Comparison of ENCODE assay signal across 9 cellular contexts in genomic region chr20:45469336-45470261, GRCh38. TPM values are rescaled to one million over a fixed set of nuclear protein-coding genes. Genes with fewer than 3 reads are reported as not detected.
DNase-seq lines count a peak whose midpoint lies in the region; ATAC-seq, FAIRE-seq and TF ChIP-seq lines count a peak whose summit lies in the region.
"Had no signal": no experiment of that assay in that cellular context is flagged by ENCODE, and none has a peak within 500 bp of the region (broad histone marks: within the 10 kb centered on the region; RNA-seq: fewer than 3 reads in every experiment).

WFDC2 (plus strand) TSS chr20:45469753; CDS start chr20:45469782, 29 bp downstream.

- peak within 1 kb of the TSS; percentile 24 for H3K4me3 ChIP-seq in HAP-1
- peak within 1 kb of the TSS; percentile 72 for H3K4me3 ChIP-seq in iPS-11a (ENCODE audit: low read depth, low read length)
- H3K4me3 ChIP-seq in skeletal muscle cell (ENCODE audit: low read depth, low read length), result peak within 1 kb of the TSS; percentile 46

- peaks cover 42% of the 10 kb centered on the region for H3K27me3 Mint-ChIP-seq in activated CD8-positive, alpha-beta T cell treated with anti-CD3 and anti-CD28 coated beads, Interleukin-2, amount 10 ng/mL, durations not matched to agents 7 days and 5 days (ENCODE audit: low read depth)

- peak; percentile 36 for DNase-seq in ACHN
- no peak for DNase-seq in HAP-1 (ENCODE audit: low spot score in 2 of 2)
- no peak for DNase-seq in activated CD8-positive, alpha-beta T cell treated with anti-CD3 and anti-CD28 coated beads, Interleukin-2, amount 10 ng/mL, durations not matched to agents 7 days and 5 days
- no peak for DNase-seq in skeletal muscle cell (ENCODE audit: low read depth)
- DNase-seq in GM12892 (ENCODE audit: insufficient read length), result no peak
- no peak for DNase-seq in CD1c-positive myeloid dendritic cell (ENCODE audit: extremely low spot score)
- DNase-seq in GM12891 (ENCODE audit: insufficient read length, low spot score), result no peak

- H3K9me3 ChIP-seq in HAP-1, result no peaks in the 10 kb centered on the region

- POLR2A ChIA-PET in activated CD8-positive, alpha-beta T cell treated with anti-CD3 and anti-CD28 coated beads, Interleukin-2, amount 10 ng/mL, durations not matched to agents 7 days and 5 days (lab: Charles Lee), result no interaction called here

- peak; percentile 37 for ATAC-seq in activated CD8-positive, alpha-beta T cell treated with anti-CD3 and anti-CD28 coated beads, Interleukin-2, amount 10 ng/mL, durations not matched to agents 7 days and 5 days

- no peaks in the 10 kb centered on the region for H3K4me1 Mint-ChIP-seq in activated CD8-positive, alpha-beta T cell treated with anti-CD3 and anti-CD28 coated beads, Interleukin-2, amount 10 ng/mL, durations not matched to agents 7 days and 5 days (ENCODE audit: low read depth)

- H3K36me3 Mint-ChIP-seq in activated CD8-positive, alpha-beta T cell treated with anti-CD3 and anti-CD28 coated beads, Interleukin-2, amount 10 ng/mL, durations not matched to agents 7 days and 5 days (ENCODE audit: low read depth), result no peaks in the 10 kb centered on the region

- in situ Hi-C loops in ACHN (cut with HindIII; ENCODE audit: low pct_ligation_motif_present, low pct_unique_long_range_greater_than_20kb, low sequenced_read_pairs) (no loop called here), HAP-1 (cut with MboI; ENCODE audit: low sequenced_read_pairs) (no loop called here)

- peaks cover 15% of the 10 kb centered on the region for H3K27me3 ChIP-seq in HAP-1 (ENCODE audit: low read depth)

- H3K36me3 ChIP-seq in HAP-1 (replicated peaks), result no peaks in the 10 kb centered on the region

- H3K4me1 ChIP-seq in HAP-1, result no peaks in the 10 kb centered on the region

- H3K4me3 Mint-ChIP-seq in activated CD8-positive, alpha-beta T cell treated with anti-CD3 and anti-CD28 coated beads, Interleukin-2, amount 10 ng/mL, durations not matched to agents 7 days and 5 days, result peak within 1 kb of the TSS; percentile 55

- H3K27ac Mint-ChIP-seq in activated CD8-positive, alpha-beta T cell treated with anti-CD3 and anti-CD28 coated beads, Interleukin-2, amount 10 ng/mL, durations not matched to agents 7 days and 5 days, result no peak within 1 kb of the TSS

- no peak for FAIRE-seq in GM12892 (lab: Jason Lieb, UNC)
- no peak for FAIRE-seq in GM12891 (lab: Jason Lieb, UNC)

- CTCF ChIA-PET in activated CD8-positive, alpha-beta T cell treated with anti-CD3 and anti-CD28 coated beads, Interleukin-2, amount 10 ng/mL, durations not matched to agents 7 days and 5 days (lab: Charles Lee), result interaction anchor here (0.6 to 1.8 kb wide), 2 partner anchors 16 to 33 kb away, joined by 3 to 6 read pairs; no protein-coding TSS in a partner anchor

- H3K9me3 Mint-ChIP-seq in activated CD8-positive, alpha-beta T cell treated with anti-CD3 and anti-CD28 coated beads, Interleukin-2, amount 10 ng/mL, durations not matched to agents 7 days and 5 days (ENCODE audit: insufficient read depth), result no peaks in the 10 kb centered on the region

- TF ChIP-seq POLR2A in GM12892 (IDR thresholded peaks at IDR 0.05; ENCODE audit: low read depth, low read length), result no peak
- TF ChIP-seq POLR2A in GM12891 (IDR thresholded peaks at IDR 0.05; ENCODE audit: low read depth, low read length), result no peak

TF ChIP-seq in GM12891, 5 proteins besides CTCF, POLR2A, EP300 and RAD21:
- no peak for TF ChIP-seq POLR2AphosphoS5 (IDR thresholded peaks at IDR 0.05; ENCODE audit: low read depth, low read length)
- no peak for TF ChIP-seq TAF1 (IDR thresholded peaks at IDR 0.05; ENCODE audit: low read depth, low read length)
- no peak for TF ChIP-seq POU2F2 (IDR thresholded peaks at IDR 0.05; ENCODE audit: low read depth, low read length)
- no peak for TF ChIP-seq SPI1 (IDR thresholded peaks at IDR 0.05; ENCODE audit: low read depth, low read length)
- TF ChIP-seq PAX5 (IDR thresholded peaks at IDR 0.05; ENCODE audit: insufficient read depth, low read length, severe bottlenecking), result no peak

RNA-seq across cellular contexts. Expression of gene WFDC2, which starts in this region (rescaled TPM):
- not detected for total RNA-seq in activated CD8-positive, alpha-beta T cell treated with anti-CD3 and anti-CD28 coated beads, Interleukin-2, amount 10 ng/mL, durations not matched to agents 7 days and 5 days
- 2.0 TPM for polyA plus RNA-seq in GM12892 (2012; ENCODE audit: missing spikeins)
- 1.0 TPM for polyA plus RNA-seq in GM12891 (2012; ENCODE audit: low read depth, missing spikeins)
- total RNA-seq: dermis microvascular lymphatic vessel endothelial cell had no signal

Comparison
In these comparisons a context has a peak if more than half of its experiments do, and no peak if none do; other contexts are left out.
1. Peak in ATAC-seq in activated CD8-positive, alpha-beta T cell treated with anti-CD3 and anti-CD28 coated beads, Interleukin-2, amount 10 ng/mL, durations not matched to agents 7 days and 5 days; RNA of the gene not detected or under 1 TPM.